In the genomic region with DNA sequence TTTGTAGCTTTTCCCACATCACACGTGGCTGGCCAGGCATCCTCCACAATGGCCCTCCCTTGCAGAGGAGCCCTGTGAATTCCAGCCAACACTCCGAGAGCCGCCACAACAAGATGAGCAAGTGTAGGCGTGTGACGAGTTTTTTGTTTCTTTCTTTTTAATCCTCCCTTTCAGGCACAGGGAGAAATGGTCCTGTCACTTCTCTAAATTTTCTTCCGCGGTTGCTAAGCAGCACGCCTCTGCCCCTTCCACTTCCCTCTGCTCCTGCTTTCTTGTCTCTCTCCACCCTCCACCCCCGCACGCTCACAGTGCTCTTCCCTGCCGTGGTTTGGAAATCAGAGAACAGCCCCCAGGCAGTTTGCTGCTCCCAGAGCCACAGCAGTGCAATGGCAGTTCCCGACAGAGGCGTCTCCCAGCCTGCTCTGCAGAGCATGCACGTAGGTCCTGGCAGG, we compare ENCODE assay signal across 8 cellular contexts.
DNase-seq lines count a peak whose midpoint lies in the region; ATAC-seq, FAIRE-seq and TF ChIP-seq lines count a peak whose summit lies in the region.

No MANE protein-coding gene starts in this region.

- TF ChIP-seq EP300 in HepG2 (IDR thresholded peaks at IDR 0.05; ENCODE audit: low read depth in 2 of 2, low read length in 2 of 2) (no peak), HepG2 (CRISPR knock-in tag; IDR thresholded peaks at IDR 0.05; ENCODE audit: borderline replicate concordance) (no peak), suprapubic skin (IDR thresholded peaks at IDR 0.05) (no peak)

- no peak overlapping the region for H3K9ac ChIP-seq in HepG2 (ENCODE audit: insufficient read depth, low read depth, low read length)

- FAIRE-seq in HepG2 (lab: Jason Lieb, UNC) = no peak

- TF ChIP-seq CTCF in HepG2 (CRISPR knock-in tag; IDR thresholded peaks at IDR 0.05) (no peak), suprapubic skin (IDR thresholded peaks at IDR 0.05) (peak in 1 of 2 donors; percentile 8)

- H3K4me1 ChIP-seq in HepG2 (ENCODE audit: insufficient read depth, low read length) (peaks cover 18% of the 10 kb centered on the region), suprapubic skin (peaks cover 29% of the 10 kb centered on the region)

- H3K27me3 Mint-ChIP-seq in dendritic cell treated with granulocyte-macrophage colony-stimulating factor and Interleukin-4, amounts not matched to agents 40 ng/mL and 50 ng/mL, for 4 days = peaks cover 3% of the 10 kb centered on the region
- H3K27me3 Mint-ChIP-seq in activated CD4-positive, alpha-beta T cell treated with anti-CD3 and anti-CD28 coated beads, Interleukin-2, amount 10 ng/mL, durations not matched to agents 7 days and 5 days = peaks cover 4% of the 10 kb centered on the region

- no peaks in the 10 kb centered on the region for H3K9me3 ChIP-seq in HepG2 (ENCODE audit: low read length)
- H3K9me3 ChIP-seq in suprapubic skin = no peaks in the 10 kb centered on the region

- no peak for TF ChIP-seq POLR2A in HepG2 (IDR thresholded peaks at IDR 0.05; ENCODE audit: insufficient read depth in 1 of 2, low read depth in 2 of 2, low read length in 2 of 2)
- no peak for TF ChIP-seq POLR2A in suprapubic skin (IDR thresholded peaks at IDR 0.05)

- 38% methylated on average over 14 of the region's 14 CpGs for WGBS in HepG2 (ENCODE audit: low lambda C conversion rate)
- 0% methylated on average over 14 of the region's 14 CpGs for WGBS in suprapubic skin

- in situ Hi-C loops in HepG2 (cut with HindIII; ENCODE audit: extremely low pct_ligation_motif_present, low pct_unique_long_range_greater_than_20kb) = no loop called here

- peak overlapping the region; percentile 62 for H3K4me2 ChIP-seq in HepG2 (ENCODE audit: low read depth, low read length)

- H3K4me1 Mint-ChIP-seq in dendritic cell treated with granulocyte-macrophage colony-stimulating factor and Interleukin-4, amounts not matched to agents 40 ng/mL and 50 ng/mL, for 4 days (ENCODE audit: low read depth) = peaks cover 87% of the 10 kb centered on the region
- peaks cover 33% of the 10 kb centered on the region for H3K4me1 Mint-ChIP-seq in activated CD4-positive, alpha-beta T cell treated with anti-CD3 and anti-CD28 coated beads, Interleukin-2, amount 10 ng/mL, durations not matched to agents 7 days and 5 days

- H3K4me3 Mint-ChIP-seq in dendritic cell treated with granulocyte-macrophage colony-stimulating factor and Interleukin-4, amounts not matched to agents 40 ng/mL and 50 ng/mL, for 4 days = peak overlapping the region; percentile 63
- H3K4me3 Mint-ChIP-seq in activated CD4-positive, alpha-beta T cell treated with anti-CD3 and anti-CD28 coated beads, Interleukin-2, amount 10 ng/mL, durations not matched to agents 7 days and 5 days = no peak overlapping the region

- H3K79me2 ChIP-seq in HepG2 (ENCODE audit: insufficient read depth, low read length) = no peaks in the 10 kb centered on the region

- H2AFZ ChIP-seq in HepG2 (ENCODE audit: low read length) = no peak overlapping the region

- ATAC-seq in HepG2 (peak; percentile 86), GM21723 (IDR thresholded peaks at IDR 0.05; ENCODE audit: unreplicated experiment) (no peak), GM21576 (IDR thresholded peaks at IDR 0.05; ENCODE audit: unreplicated experiment) (no peak)

- peak; percentile 75 for DNase-seq in Daoy (ENCODE audit: low read depth)
- DNase-seq in NOMO-1 treated with dmso at 0.1 percent for 144 hours (lab: John Stamatoyannopoulos, UW; ENCODE audit: unreplicated experiment) = peak; percentile 40
- no peak for DNase-seq in HepG2 (ENCODE audit: low spot score)
- DNase-seq in suprapubic skin (ENCODE audit: low spot score in 2 of 2) = peak; percentile 81 to 89
- no peak for DNase-seq in activated CD4-positive, alpha-beta T cell treated with anti-CD3 and anti-CD28 coated beads, Interleukin-2, amount 10 ng/mL, durations not matched to agents 7 days and 5 days

- H3K36me3 ChIP-seq in HepG2 (replicated peaks in 1 of 2; ENCODE audit: control insufficient read depth in 1 of 2, insufficient read depth in 2 of 2, low read length in 2 of 2) (no peaks in the 10 kb centered on the region), suprapubic skin (no peaks in the 10 kb centered on the region)

- peaks cover 0 to 55% of the 10 kb centered on the region in 2 experiments; a peak in 4 of 5 replicates for H3K27me3 ChIP-seq in HepG2 (ENCODE audit: control insufficient read depth in 1 of 2, insufficient read depth in 2 of 2, low read length in 2 of 2)
- H3K27me3 ChIP-seq in suprapubic skin = no peaks in the 10 kb centered on the region

- TF ChIP-seq RAD21 in HepG2 (CRISPR knock-in tag; IDR thresholded peaks at IDR 0.05) = no peak

- H3K36me3 Mint-ChIP-seq in dendritic cell treated with granulocyte-macrophage colony-stimulating factor and Interleukin-4, amounts not matched to agents 40 ng/mL and 50 ng/mL, for 4 days (ENCODE audit: low read depth) = no peaks in the 10 kb centered on the region
- H3K36me3 Mint-ChIP-seq in activated CD4-positive, alpha-beta T cell treated with anti-CD3 and anti-CD28 coated beads, Interleukin-2, amount 10 ng/mL, durations not matched to agents 7 days and 5 days (ENCODE audit: low read depth) = no peaks in the 10 kb centered on the region

- CTCF ChIA-PET in HepG2 (lab: Yijun Ruan, JAX; ENCODE audit: low intra/inter-chr PET ratio, low total read pairs) = no interaction called here
- CTCF ChIA-PET in activated CD4-positive, alpha-beta T cell treated with anti-CD3 and anti-CD28 coated beads, Interleukin-2, amount 10 ng/mL, durations not matched to agents 7 days and 5 days (lab: Charles Lee) = interaction anchor here (0.8 kb wide), 1 partner anchor 246 kb away, joined by 3 read pairs; no protein-coding TSS in a partner anchor

- peak overlapping the region in 1 of 3 experiments; percentile 43; a peak in 1 of 6 replicates for H3K4me3 ChIP-seq in HepG2 (replicated peaks in 1 of 3; ENCODE audit: insufficient read depth in 1 of 3, low read depth in 2 of 3, low read length in 3 of 3)
- H3K4me3 ChIP-seq in suprapubic skin = peak overlapping the region; percentile 37

- no peaks in the 10 kb centered on the region for H4K20me1 ChIP-seq in HepG2 (ENCODE audit: insufficient read depth, low read length)

- H3K9me3 Mint-ChIP-seq in dendritic cell treated with granulocyte-macrophage colony-stimulating factor and Interleukin-4, amounts not matched to agents 40 ng/mL and 50 ng/mL, for 4 days = no peaks in the 10 kb centered on the region
- no peaks in the 10 kb centered on the region for H3K9me3 Mint-ChIP-seq in activated CD4-positive, alpha-beta T cell treated with anti-CD3 and anti-CD28 coated beads, Interleukin-2, amount 10 ng/mL, durations not matched to agents 7 days and 5 days

- no peak overlapping the region for H3K27ac ChIP-seq in HepG2 (ENCODE audit: extremely low read length, insufficient read depth, low read length)
- H3K27ac ChIP-seq in suprapubic skin = peak overlapping the region; percentile 52

- peak overlapping the region; percentile 78 for H3K27ac Mint-ChIP-seq in dendritic cell treated with granulocyte-macrophage colony-stimulating factor and Interleukin-4, amounts not matched to agents 40 ng/mL and 50 ng/mL, for 4 days
- no peak overlapping the region for H3K27ac Mint-ChIP-seq in activated CD4-positive, alpha-beta T cell treated with anti-CD3 and anti-CD28 coated beads, Interleukin-2, amount 10 ng/mL, durations not matched to agents 7 days and 5 days

- BruUV-seq in HepG2 (replicated peaks; lab: Mats Ljungman, UMichigan) = no TSS peak

- intact Hi-C loops in dendritic cell treated with granulocyte-macrophage colony-stimulating factor and Interleukin-4, amounts not matched to agents 40 ng/mL and 50 ng/mL, for 4 days (cut with micrococcal nuclease) = loop anchor here (5.0 to 10.0 kb wide), 4 partner anchors 46 to 629 kb away; partner anchors contain the start of genes BFAR, MRTFB and PARN
- intact Hi-C loops in HepG2 (cut with micrococcal nuclease; ENCODE audit: unreplicated experiment) = no loop called here

- POLR2A ChIA-PET in HepG2 (lab: Yijun Ruan, JAX) = no interaction called here
- POLR2A ChIA-PET in activated CD4-positive, alpha-beta T cell treated with anti-CD3 and anti-CD28 coated beads, Interleukin-2, amount 10 ng/mL, durations not matched to agents 7 days and 5 days (lab: Charles Lee) = no interaction called here

TF ChIP-seq in HepG2, 621 proteins besides CTCF, POLR2A, EP300 and RAD21 (continues in another document):
- no peak for TF ChIP-seq LCORL (IDR thresholded peaks at IDR 0.05)
- peak; percentile 38; the same call in 1 of the 2 replicates for TF ChIP-seq LCORL (CRISPR knock-in tag; IDR thresholded peaks at IDR 0.05)
- TF ChIP-seq, protein P1, sequence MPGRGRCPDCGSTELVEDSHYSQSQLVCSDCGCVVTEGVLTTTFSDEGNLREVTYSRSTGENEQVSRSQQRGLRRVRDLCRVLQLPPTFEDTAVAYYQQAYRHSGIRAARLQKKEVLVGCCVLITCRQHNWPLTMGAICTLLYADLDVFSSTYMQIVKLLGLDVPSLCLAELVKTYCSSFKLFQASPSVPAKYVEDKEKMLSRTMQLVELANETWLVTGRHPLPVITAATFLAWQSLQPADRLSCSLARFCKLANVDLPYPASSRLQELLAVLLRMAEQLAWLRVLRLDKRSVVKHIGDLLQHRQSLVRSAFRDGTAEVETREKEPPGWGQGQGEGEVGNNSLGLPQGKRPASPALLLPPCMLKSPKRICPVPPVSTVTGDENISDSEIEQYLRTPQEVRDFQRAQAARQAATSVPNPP (CRISPR knock-in tag; IDR thresholded peaks at IDR 0.05) = no peak
- TF ChIP-seq BORCS8-MEF2B (CRISPR knock-in tag; IDR thresholded peaks at IDR 0.05) = 0 out of 2 replicates have a peak, but pooled peaks have one; percentile 22

Comparison
In these comparisons a context has a peak if more than half of its experiments do, and no peak if none do; other contexts are left out.
1. DNase-seq: peak in Daoy (single experiment), NOMO-1 treated with dmso at 0.1 percent for 144 hours (single experiment) and suprapubic skin (2 of 2); none in HepG2 (single experiment) and activated CD4-positive, alpha-beta T cell treated with anti-CD3 and anti-CD28 coated beads, Interleukin-2, amount 10 ng/mL, durations not matched to agents 7 days and 5 days (single experiment).